In genomic region chr16:87465306-87465705, GRCh38 we compare ENCODE assay signal across 1 cellular context.
TF ChIP-seq lines count a peak whose summit lies in the region.

No MANE protein-coding gene starts in this region.

TF ChIP-seq in HepG2, 621 proteins besides CTCF, POLR2A, EP300 and RAD21 (continued from another document and continues in another):
- TF ChIP-seq HMGXB4 (CRISPR knock-in tag; IDR thresholded peaks at IDR 0.05; ENCODE audit: borderline replicate concordance in 1 of 2, low read depth in 1 of 2), result 0 out of 4 replicates have a peak, but pooled peaks of 1 of the 2 experiments have one; percentile 9
- TF ChIP-seq ZNF660 (CRISPR knock-in tag; IDR thresholded peaks at IDR 0.05; ENCODE audit: borderline replicate concordance, low read depth), result no peak
- TF ChIP-seq CAMTA2 (CRISPR knock-in tag; IDR thresholded peaks at IDR 0.05; ENCODE audit: borderline replicate concordance), result no peak
- TF ChIP-seq RORA (CRISPR knock-in tag; IDR thresholded peaks at IDR 0.05), result no peak
- TF ChIP-seq TCF12 (IDR thresholded peaks at IDR 0.05), result no peak
- TF ChIP-seq TCF12 (CRISPR knock-in tag; IDR thresholded peaks at IDR 0.05), result no peak
- 0 out of 2 replicates have a peak, but pooled peaks have one; percentile 32 for TF ChIP-seq ZNF264 (CRISPR knock-in tag; IDR thresholded peaks at IDR 0.05)
- TF ChIP-seq ZNF510 (CRISPR knock-in tag; IDR thresholded peaks at IDR 0.05; ENCODE audit: low read depth), result no peak
- no peak for TF ChIP-seq SCMH1 (CRISPR knock-in tag; IDR thresholded peaks at IDR 0.05; ENCODE audit: borderline replicate concordance)
- TF ChIP-seq SOX13 (IDR thresholded peaks at IDR 0.05), result no peak
- TF ChIP-seq SOX13 (CRISPR knock-in tag; conservative IDR thresholded peaks at IDR 0.05 in 1 of 2, IDR thresholded peaks at IDR 0.05 in 1 of 2), result peak; percentile 58 to 91; a peak in 2 of 4 replicates
- no peak for TF ChIP-seq FOXK1 (CRISPR knock-in tag; IDR thresholded peaks at IDR 0.05; ENCODE audit: borderline replicate concordance, low read depth)
- TF ChIP-seq ZIK1 (CRISPR knock-in tag; IDR thresholded peaks at IDR 0.05; ENCODE audit: borderline replicate concordance, low read depth), result no peak
- no peak for TF ChIP-seq ATAD3A (CRISPR knock-in tag; IDR thresholded peaks at IDR 0.05)
- no peak for TF ChIP-seq JUN (CRISPR knock-in tag; IDR thresholded peaks at IDR 0.05)
- no peak for TF ChIP-seq ZNF362 (CRISPR knock-in tag; IDR thresholded peaks at IDR 0.05; ENCODE audit: borderline replicate concordance)
- TF ChIP-seq TBP (CRISPR knock-in tag; IDR thresholded peaks at IDR 0.05), result no peak
- TF ChIP-seq AGO2 (optimal IDR thresholded peaks at IDR 0.05; ENCODE audit: low read depth, low read length), result no peak
- peak; percentile 59; the same call in 1 of the 2 replicates for TF ChIP-seq RFXAP (CRISPR knock-in tag; IDR thresholded peaks at IDR 0.05; ENCODE audit: borderline replicate concordance)
- no peak for TF ChIP-seq ZNF792 (CRISPR knock-in tag; IDR thresholded peaks at IDR 0.05)
- TF ChIP-seq ZNF549 (CRISPR knock-in tag; IDR thresholded peaks at IDR 0.05), result no peak
- TF ChIP-seq ZNF275 (CRISPR knock-in tag; IDR thresholded peaks at IDR 0.05; ENCODE audit: borderline replicate concordance), result no peak
- TF ChIP-seq ZNF382 (CRISPR knock-in tag; IDR thresholded peaks at IDR 0.05; ENCODE audit: borderline replicate concordance), result no peak
- TF ChIP-seq ZNF142 (CRISPR knock-in tag; IDR thresholded peaks at IDR 0.05), result no peak
- TF ChIP-seq ZC3H13 (CRISPR knock-in tag; IDR thresholded peaks at IDR 0.05), result no peak
- TF ChIP-seq CREBL2 (CRISPR knock-in tag; IDR thresholded peaks at IDR 0.05; ENCODE audit: borderline replicate concordance), result no peak
- peak; percentile 15; the same call in 1 of the 2 replicates for TF ChIP-seq STAG1 (CRISPR knock-in tag; IDR thresholded peaks at IDR 0.05)
- TF ChIP-seq ZNF572 (CRISPR knock-in tag; IDR thresholded peaks at IDR 0.05), result no peak
- peak; percentile 58; the same call in 1 of the 2 replicates for TF ChIP-seq IKZF5 (CRISPR knock-in tag; IDR thresholded peaks at IDR 0.05)
- TF ChIP-seq HOXA7 (CRISPR knock-in tag; IDR thresholded peaks at IDR 0.05), result no peak
- no peak for TF ChIP-seq NR3C1 (CRISPR knock-in tag; IDR thresholded peaks at IDR 0.05)
- TF ChIP-seq ZFP36 (IDR thresholded peaks at IDR 0.05; ENCODE audit: borderline replicate concordance, low read depth, low read length, partially characterized antibody), result no peak
- TF ChIP-seq ZNF326 (CRISPR knock-in tag; IDR thresholded peaks at IDR 0.05; ENCODE audit: borderline replicate concordance), result no peak
- no peak for TF ChIP-seq HIVEP1 (CRISPR knock-in tag; IDR thresholded peaks at IDR 0.05)
- no peak for TF ChIP-seq FOXA1 (IDR thresholded peaks at IDR 0.05)
- no peak for TF ChIP-seq FOXA1 (CRISPR knock-in tag; IDR thresholded peaks at IDR 0.05)
- TF ChIP-seq ZBTB42 (CRISPR knock-in tag; IDR thresholded peaks at IDR 0.05), result no peak
- no peak for TF ChIP-seq ZMAT5 (CRISPR knock-in tag; IDR thresholded peaks at IDR 0.05; ENCODE audit: borderline replicate concordance, low read depth)
- TF ChIP-seq ZBTB26 (CRISPR knock-in tag; IDR thresholded peaks at IDR 0.05; ENCODE audit: borderline replicate concordance), result no peak
- TF ChIP-seq BHLHE40 (IDR thresholded peaks at IDR 0.05; ENCODE audit: low read length), result no peak
- no peak for TF ChIP-seq SNAPC4 (CRISPR knock-in tag; IDR thresholded peaks at IDR 0.05)
- TF ChIP-seq ZNF563 (CRISPR knock-in tag; IDR thresholded peaks at IDR 0.05), result no peak
- TF ChIP-seq GLMP (CRISPR knock-in tag; IDR thresholded peaks at IDR 0.05; ENCODE audit: borderline replicate concordance), result no peak
- TF ChIP-seq NPAS2 (CRISPR knock-in tag; IDR thresholded peaks at IDR 0.05; ENCODE audit: borderline replicate concordance), result no peak
- TF ChIP-seq NONO (IDR thresholded peaks at IDR 0.05), result no peak
- TF ChIP-seq NONO (CRISPR knock-in tag; conservative IDR thresholded peaks at IDR 0.05), result no peak
- 0 out of 2 replicates have a peak, but pooled peaks have one; percentile 35 for TF ChIP-seq ZNF12 (CRISPR knock-in tag; IDR thresholded peaks at IDR 0.05)
- TF ChIP-seq HMG20B (CRISPR knock-in tag; conservative IDR thresholded peaks at IDR 0.05), result 0 out of 2 replicates have a peak, but pooled peaks have one; percentile 39
- 0 out of 2 replicates have a peak, but pooled peaks have one; percentile 5 for TF ChIP-seq MIXL1 (CRISPR knock-in tag; IDR thresholded peaks at IDR 0.05)
